Comparison of ENCODE assay signal across 15 cellular contexts in the genomic region with DNA sequence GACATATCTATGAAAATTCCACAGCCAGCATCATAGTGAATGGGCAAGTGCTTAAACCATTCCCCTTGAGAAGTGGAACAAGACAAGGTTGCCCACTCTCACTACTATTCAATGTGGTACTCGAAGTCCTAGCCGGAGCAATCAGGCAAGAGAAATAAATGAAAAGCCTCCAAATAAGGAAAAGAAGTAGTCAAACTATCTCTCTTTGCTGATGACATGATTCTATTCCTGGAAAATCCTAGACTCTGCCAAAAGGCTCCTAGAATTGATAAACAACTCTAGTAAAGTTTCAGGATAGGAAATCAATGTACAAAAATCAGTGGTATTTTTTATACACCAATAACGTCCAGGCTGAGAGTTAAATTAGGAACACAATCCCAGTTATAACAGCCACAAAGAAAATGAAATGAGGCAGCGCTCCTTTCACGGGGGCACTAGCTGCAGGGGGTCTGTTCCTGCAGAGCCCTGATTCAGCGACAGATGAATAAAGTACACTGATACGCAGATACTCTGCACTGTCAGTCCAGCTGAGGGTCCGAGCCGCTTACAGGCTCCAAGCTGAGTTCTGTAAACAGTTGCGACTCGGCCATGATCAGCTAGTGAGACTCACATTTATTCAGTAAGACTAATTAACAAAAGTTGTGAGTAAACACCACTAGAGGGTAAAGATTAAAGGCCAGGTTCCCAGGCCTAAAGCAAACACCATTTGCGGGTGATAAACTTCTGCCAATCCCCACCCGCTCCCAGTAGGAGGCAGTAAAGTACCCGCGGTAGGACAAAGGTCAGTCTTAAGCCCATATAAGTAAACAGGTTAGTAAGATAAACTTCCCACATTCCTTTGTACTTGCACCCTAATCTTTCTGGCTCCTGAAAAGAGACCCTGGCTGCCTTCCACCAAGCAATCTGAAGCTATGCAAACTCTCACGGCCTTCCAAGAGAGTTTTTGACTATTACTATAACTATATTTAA.
DNase-seq lines count a peak whose midpoint lies in the region; TF ChIP-seq lines count a peak whose summit lies in the region.
"Had no signal": no experiment of that assay in that cellular context is flagged by ENCODE, and none has a peak within 500 bp of the region (broad histone marks: within the 10 kb centered on the region; RNA-seq: fewer than 3 reads in every experiment).

No MANE protein-coding gene starts in this region.

- H3K27me3 ChIP-seq in HUES48 (ENCODE audit: control insufficient read depth, insufficient read depth, low read length) (peaks cover 9% of the 10 kb centered on the region; the same call in 1 of the 2 replicates), iPS-20b (ENCODE audit: insufficient read depth, low read length) (peaks cover 6% of the 10 kb centered on the region; the same call in 1 of the 2 replicates)
- H3K27me3 ChIP-seq: spleen had no signal

- DNase-seq in astrocyte of the hippocampus (ENCODE audit: low read depth, low spot score) (peak; percentile 1), retinal pigment epithelial cell (ENCODE audit: low read depth) (no peak), NCI-H1417 (lab: John Stamatoyannopoulos, UW) (no peak), EL (no peak)
- no peak for DNase-seq in activated CD4-positive, alpha-beta T cell treated with anti-CD3 and anti-CD28 coated beads for 1 hour
- DNase-seq: activated CD4-positive, alpha-beta memory T cell treated with anti-CD3 and anti-CD28 coated beads, Interleukin-2, amount 10 ng/mL, durations not matched to agents 7 days and 5 days; amniotic stem cell; C1 segment of cervical spinal cord; Kasumi-1; NCI-H446 treated with DMSO at 0.1 percent for 48 hours; spleen; stimulated activated naive CD4-positive, alpha-beta T cell had no signal

- no peaks in the 10 kb centered on the region for H3K9me3 ChIP-seq in HUES48 (ENCODE audit: control insufficient read depth, insufficient read depth, low read length)
- no peaks in the 10 kb centered on the region for H3K9me3 ChIP-seq in iPS-20b (ENCODE audit: insufficient read depth, low read depth, low read length)

- TF ChIP-seq CTCF in retinal pigment epithelial cell (conservative IDR thresholded peaks at IDR 0.05; ENCODE audit: low read depth, low read length) = peak; percentile 28

- H3K27ac ChIP-seq in HUES48 (ENCODE audit: low read depth, low read length) (peak overlapping the region; percentile 37), iPS-20b (ENCODE audit: low read length) (no peak overlapping the region)
- H3K27ac ChIP-seq: HL-60, spleen had no signal

- H3K4me1 ChIP-seq in HUES48 (ENCODE audit: control insufficient read depth, insufficient read depth, low read length) (peaks cover 7% of the 10 kb centered on the region; the same call in 1 of the 2 replicates), iPS-20b (ENCODE audit: insufficient read depth, low read length) (no peaks in the 10 kb centered on the region)
- H3K4me1 ChIP-seq: spleen had no signal

- H3K36me3 ChIP-seq in HUES48 (ENCODE audit: control insufficient read depth, insufficient read depth, low read length) (no peaks in the 10 kb centered on the region), iPS-20b (ENCODE audit: insufficient read depth, low read depth, low read length) (no peaks in the 10 kb centered on the region)
- H3K36me3 ChIP-seq: spleen had no signal

- H3K4me3 ChIP-seq in HUES48 (ENCODE audit: low read depth, low read length) (no peak overlapping the region), iPS-20b (ENCODE audit: low read length) (peak overlapping the region; percentile 10; the same call in 1 of the 2 replicates), retinal pigment epithelial cell (ENCODE audit: low read length) (no peak overlapping the region)
- H3K4me3 ChIP-seq: spleen had no signal

- no peak overlapping the region for H3K9ac ChIP-seq in HUES48 (ENCODE audit: low read depth, low read length)
- no peak overlapping the region for H3K9ac ChIP-seq in iPS-20b (ENCODE audit: low read depth, low read length)
